11 cellular contexts compared by ENCODE assay signal in genomic region chr3:105938101-105938500, GRCh38.
A peak's percentile ranks its signal among the peaks of the same experiment; 100 is the strongest.
DNase-seq lines count a peak whose midpoint lies in the region; ATAC-seq, FAIRE-seq and TF ChIP-seq lines count a peak whose summit lies in the region.
"Had no signal": no experiment of that assay in that cellular context is flagged by ENCODE, and none has a peak within 500 bp of the region (broad histone marks: within the 10 kb centered on the region; RNA-seq: fewer than 3 reads in every experiment).

No MANE protein-coding gene starts in this region.

- H3K36me3 ChIP-seq in body of pancreas (replicated peaks in 1 of 2; ENCODE audit: insufficient read depth in 1 of 2, low read depth in 2 of 2) = no peaks in the 10 kb centered on the region
- H3K36me3 ChIP-seq in kidney (ENCODE audit: control insufficient read depth in 1 of 2, insufficient read depth in 2 of 2, low read length in 2 of 2) = no peaks in the 10 kb centered on the region
- no peaks in the 10 kb centered on the region for H3K36me3 ChIP-seq in thoracic aorta

- peak; percentile 50 for ATAC-seq in body of pancreas
- ATAC-seq in thoracic aorta (ENCODE audit: insufficient number of reproducible peaks, low FRiP score, low read depth) = no peak
- ATAC-seq: stimulated activated naive B cell treated with anti-CD40 and anti-IgM and Interleukin-4, amounts not matched to agents 10 μg/mL and 1 μg/mL and 100 μg/mL, for 72 hours had no signal

- no peak overlapping the region for H3K27ac ChIP-seq in body of pancreas
- H3K27ac ChIP-seq in kidney (ENCODE audit: low read depth in 2 of 2, low read length in 2 of 2) = peak overlapping the region in 1 of 2 donors; percentile 45
- H3K27ac ChIP-seq in thoracic aorta = peak overlapping the region in 1 of 2 donors; percentile 36
- H3K27ac ChIP-seq: epithelial cell of prostate, parathyroid adenoma had no signal

- intact Hi-C loops in body of pancreas (cut with DNase I) = no loop called here
- intact Hi-C loops in kidney (cut with DNase I) = no loop called here

- no peaks in the 10 kb centered on the region for H3K9me3 ChIP-seq in body of pancreas
- no peaks in the 10 kb centered on the region for H3K9me3 ChIP-seq in kidney (ENCODE audit: control insufficient read depth in 1 of 2, low read length in 2 of 2)
- H3K9me3 ChIP-seq in thoracic aorta = no peaks in the 10 kb centered on the region

- DNase-seq in M059J (ENCODE audit: low read depth) (peak; percentile 58), body of pancreas (peak in 1 of 4 donors; percentile 12), kidney (no peak), thoracic aorta (ENCODE audit: low spot score) (no peak), SIG-M5 (lab: John Stamatoyannopoulos, UW) (no peak)
- DNase-seq in stimulated activated naive CD4-positive, alpha-beta T cell (lab: John Stamatoyannopoulos, UW) = no peak
- no peak for DNase-seq in activated CD4-positive, CD25-positive, alpha-beta regulatory T cell treated with anti-CD3 and anti-CD28 coated beads, Interleukin-2, amount 50 U/mL, for 72 hours
- DNase-seq: activated CD8-positive, alpha-beta memory T cell treated with anti-CD3 and anti-CD28 coated beads, Interleukin-2, amount 50 U/mL, for 48 hours; stimulated activated naive B cell treated with anti-CD40 and anti-IgM and Interleukin-4, amounts not matched to agents 10 μg/mL and 1 μg/mL and 100 μg/mL, for 72 hours had no signal

- 17 to 20% methylated on average over 3 of the region's 3 CpGs for WGBS in body of pancreas, 2 donors

- TF ChIP-seq CTCF in body of pancreas (IDR thresholded peaks at IDR 0.05) (no peak), kidney (IDR thresholded peaks at IDR 0.05; ENCODE audit: borderline replicate concordance, extremely low read depth, insufficient read depth) (no peak), thoracic aorta (IDR thresholded peaks at IDR 0.05) (no peak)

- TF ChIP-seq POLR2A in body of pancreas (IDR thresholded peaks at IDR 0.05) = no peak

- FAIRE-seq in kidney (lab: Jason Lieb, UNC) = peak; percentile 19

- H3K4me3 ChIP-seq in body of pancreas = no peak overlapping the region
- peak overlapping the region; percentile 21 to 45 for H3K4me3 ChIP-seq in kidney (ENCODE audit: low read length in 2 of 2)
- H3K4me3 ChIP-seq in thoracic aorta = peak overlapping the region; percentile 62

- H3K9ac ChIP-seq in kidney (ENCODE audit: low read length in 2 of 2) = peak overlapping the region in 1 of 2 donors; percentile 20
- H3K9ac ChIP-seq: parathyroid adenoma had no signal

- H3K4me1 ChIP-seq in body of pancreas = peaks cover 6% of the 10 kb centered on the region
- H3K4me1 ChIP-seq in kidney (ENCODE audit: control insufficient read depth in 1 of 2, insufficient read depth in 1 of 2, low read depth in 1 of 2, low read length in 2 of 2) = no peaks in the 10 kb centered on the region
- H3K4me1 ChIP-seq in thoracic aorta (ENCODE audit: control insufficient read depth in 1 of 2, low read depth in 2 of 2) = peaks cover 12 to 18% of the 10 kb centered on the region in 2 donors

- H3K27me3 ChIP-seq in body of pancreas = no peaks in the 10 kb centered on the region
- H3K27me3 ChIP-seq in thoracic aorta (replicated peaks; ENCODE audit: insufficient read depth) = no peaks in the 10 kb centered on the region

Comparison
In these comparisons a context has a peak if more than half of its experiments do, and no peak if none do; other contexts are left out.
1. H3K4me3 ChIP-seq: peak in kidney (2 of 2) and thoracic aorta (single experiment); none in body of pancreas (0 of 2).